8 cellular contexts compared by ENCODE assay signal in the genomic region with DNA sequence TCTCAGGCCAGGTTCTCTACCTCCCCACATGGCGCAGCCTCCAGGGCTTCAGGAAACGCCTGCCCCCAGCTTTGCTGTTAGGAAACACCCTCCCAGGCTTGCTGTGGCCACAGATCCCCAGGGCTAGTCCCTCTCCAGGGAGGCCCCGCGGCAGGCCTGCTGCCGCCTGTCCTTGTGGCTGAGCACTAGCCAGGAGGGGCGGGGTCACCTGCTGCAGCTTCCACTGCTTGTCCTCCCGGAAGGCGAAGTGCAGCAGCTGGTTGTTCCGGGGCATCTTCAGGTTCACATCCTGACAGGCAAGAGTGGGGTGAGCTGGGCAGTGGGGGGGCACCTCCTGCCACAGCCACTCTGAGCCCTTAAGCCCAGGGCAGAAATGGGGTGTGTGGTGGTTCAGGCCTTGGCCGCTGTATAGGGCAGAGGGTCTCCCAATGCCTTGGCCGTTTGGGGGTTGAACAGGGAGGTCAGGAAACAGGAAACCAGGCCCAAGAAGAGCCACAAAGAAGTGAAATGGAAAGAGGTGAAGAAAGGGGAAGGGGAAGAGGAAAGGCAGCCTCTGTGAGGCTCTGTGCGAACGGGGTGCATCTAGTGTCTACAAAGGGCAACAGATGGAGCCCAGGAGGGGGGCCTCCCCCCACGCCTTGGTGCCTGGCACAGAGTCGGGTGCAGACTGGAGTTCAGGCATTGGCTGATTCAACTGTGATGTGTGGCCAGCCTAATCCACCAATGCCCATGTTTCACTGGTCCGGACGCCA. TPM values are rescaled to one million over a fixed set of nuclear protein-coding genes. Genes with fewer than 3 reads are reported as not detected.
DNase-seq lines count a peak whose midpoint lies in the region; ATAC-seq and TF ChIP-seq lines count a peak whose summit lies in the region.

No MANE protein-coding gene starts in this region.

- H3K4me1 Mint-ChIP-seq in CD4-positive, alpha-beta T cell (ENCODE audit: low read depth) = peaks cover 22% of the 10 kb centered on the region
- H3K4me1 Mint-ChIP-seq in GM23338 = peaks cover 26% of the 10 kb centered on the region
- H3K4me1 Mint-ChIP-seq in activated CD8-positive, alpha-beta T cell treated with anti-CD3 and anti-CD28 coated beads for 36 hours (ENCODE audit: low read depth) = peaks cover 13% of the 10 kb centered on the region

- H3K4me3 Mint-ChIP-seq in CD4-positive, alpha-beta T cell = peak overlapping the region; percentile 81
- H3K4me3 Mint-ChIP-seq in GM23338 = peak overlapping the region; percentile 78
- peak overlapping the region; percentile 26 for H3K4me3 Mint-ChIP-seq in activated CD8-positive, alpha-beta T cell treated with anti-CD3 and anti-CD28 coated beads for 36 hours

- POLR2A ChIA-PET in CD4-positive, alpha-beta T cell (lab: Charles Lee) = interaction anchor here (1.3 to 3.0 kb wide), 2 partner anchors 32 to 66 kb away, joined by 3 to 38 read pairs; a partner anchor contains a TSS
- POLR2A ChIA-PET in activated CD8-positive, alpha-beta T cell treated with anti-CD3 and anti-CD28 coated beads for 36 hours (lab: Charles Lee) = interaction anchor here (1.1 kb wide), 1 partner anchor 12 kb away, joined by 3 read pairs; no protein-coding TSS in a partner anchor

- H3K4me1 ChIP-seq in GM23338 (ENCODE audit: insufficient read depth) = peaks cover 28% of the 10 kb centered on the region; the same call in 1 of the 2 replicates

- peaks cover 16% of the 10 kb centered on the region; the same call in 1 of the 2 replicates for H3F3A ChIP-seq in GM23338 (replicated peaks; ENCODE audit: low read depth)

- peak overlapping the region; percentile 81 for H3K4me2 ChIP-seq in GM23338

- H3K9me3 Mint-ChIP-seq in CD4-positive, alpha-beta T cell = no peaks in the 10 kb centered on the region
- H3K9me3 Mint-ChIP-seq in GM23338 = no peaks in the 10 kb centered on the region
- no peaks in the 10 kb centered on the region for H3K9me3 Mint-ChIP-seq in activated CD8-positive, alpha-beta T cell treated with anti-CD3 and anti-CD28 coated beads for 36 hours

- H3K27ac ChIP-seq in CD4-positive, alpha-beta T cell (ENCODE audit: low read depth, low read length) = no peak overlapping the region
- H3K27ac ChIP-seq in GM23338 (ENCODE audit: low read depth) (no peak overlapping the region), layer of hippocampus (ENCODE audit: low read depth, low read length) (peak overlapping the region; percentile 97)

- peak overlapping the region; percentile 96 for H3K27ac Mint-ChIP-seq in CD4-positive, alpha-beta T cell
- no peak overlapping the region for H3K27ac Mint-ChIP-seq in GM23338
- no peak overlapping the region for H3K27ac Mint-ChIP-seq in activated CD8-positive, alpha-beta T cell treated with anti-CD3 and anti-CD28 coated beads for 36 hours

- H3K9me2 ChIP-seq in GM23338 (ENCODE audit: insufficient read depth) = no peaks in the 10 kb centered on the region

- H2AFZ ChIP-seq in GM23338 = no peak overlapping the region

- no peak for DNase-seq in CD4-positive, alpha-beta T cell
- no peak for DNase-seq in GM23338 (ENCODE audit: low spot score)
- DNase-seq in activated CD8-positive, alpha-beta T cell treated with anti-CD3 and anti-CD28 coated beads for 36 hours = no peak

- ATAC-seq in CD4-positive, alpha-beta T cell (ENCODE audit: poor library complexity) = no peak
- ATAC-seq in GM23338 = no peak
- ATAC-seq in activated CD8-positive, alpha-beta T cell treated with anti-CD3 and anti-CD28 coated beads for 36 hours = no peak
- no peak for ATAC-seq in HG03439 (IDR thresholded peaks at IDR 0.05; ENCODE audit: unreplicated experiment)
- ATAC-seq in HG03097 (IDR thresholded peaks at IDR 0.05; ENCODE audit: low FRiP score, unreplicated experiment) = no peak
- no peak for ATAC-seq in GM19452 (IDR thresholded peaks at IDR 0.05; ENCODE audit: unreplicated experiment)
- no peak for ATAC-seq in GM19455 (IDR thresholded peaks at IDR 0.05; ENCODE audit: unreplicated experiment)

- CTCF ChIA-PET in CD4-positive, alpha-beta T cell (lab: Charles Lee) = no interaction called here
- CTCF ChIA-PET in activated CD8-positive, alpha-beta T cell treated with anti-CD3 and anti-CD28 coated beads for 36 hours (lab: Charles Lee) = no interaction called here

- H3K9me3 ChIP-seq in CD4-positive, alpha-beta T cell (ENCODE audit: control insufficient read depth, low read length) = no peaks in the 10 kb centered on the region

- peak overlapping the region; percentile 57; the same call in 1 of the 2 replicates for H3K4me3 ChIP-seq in GM23338

- no peak for TF ChIP-seq CTCF in CD4-positive, alpha-beta T cell (IDR thresholded peaks at IDR 0.05)
- no peak for TF ChIP-seq CTCF in GM23338 (conservative IDR thresholded peaks at IDR 0.05; ENCODE audit: low read depth in 2 of 2)
- TF ChIP-seq CTCF in activated CD8-positive, alpha-beta T cell treated with anti-CD3 and anti-CD28 coated beads for 36 hours (IDR thresholded peaks at IDR 0.05) = no peak

- no peaks in the 10 kb centered on the region for H3K27me3 Mint-ChIP-seq in CD4-positive, alpha-beta T cell
- H3K27me3 Mint-ChIP-seq in GM23338 (ENCODE audit: insufficient read depth, low read depth, poor library complexity) = peaks cover 12% of the 10 kb centered on the region
- no peaks in the 10 kb centered on the region for H3K27me3 Mint-ChIP-seq in activated CD8-positive, alpha-beta T cell treated with anti-CD3 and anti-CD28 coated beads for 36 hours

- no peaks in the 10 kb centered on the region for H3K27me3 ChIP-seq in CD4-positive, alpha-beta T cell (ENCODE audit: control insufficient read depth, insufficient read depth, low read length)
- no peaks in the 10 kb centered on the region for H3K27me3 ChIP-seq in GM23338 (ENCODE audit: insufficient read depth)
- no peaks in the 10 kb centered on the region for H3K27me3 ChIP-seq in layer of hippocampus (ENCODE audit: control insufficient read depth, insufficient read depth, low read length)

- intact Hi-C loops in CD4-positive, alpha-beta T cell (cut with DNase I, micrococcal nuclease) = loop anchor here in 1 of 2 experiments (10.0 kb wide), 1 partner anchor 186 kb away; a partner anchor contains a TSS
- intact Hi-C loops in activated CD8-positive, alpha-beta T cell treated with anti-CD3 and anti-CD28 coated beads for 36 hours (cut with micrococcal nuclease) = no loop called here

- H3K36me3 ChIP-seq in GM23338 (ENCODE audit: insufficient read depth) = peaks cover 3% of the 10 kb centered on the region; the same call in 1 of the 2 replicates

- H3K79me2 ChIP-seq in GM23338 (replicated peaks; ENCODE audit: insufficient read depth) = no peaks in the 10 kb centered on the region

- no peaks in the 10 kb centered on the region for H4K20me1 ChIP-seq in GM23338 (replicated peaks; ENCODE audit: insufficient read depth)

- peaks cover 18% of the 10 kb centered on the region for H3K36me3 Mint-ChIP-seq in CD4-positive, alpha-beta T cell (ENCODE audit: low read depth)
- H3K36me3 Mint-ChIP-seq in GM23338 (ENCODE audit: low read depth) = peaks cover 16% of the 10 kb centered on the region
- peaks cover 2% of the 10 kb centered on the region for H3K36me3 Mint-ChIP-seq in activated CD8-positive, alpha-beta T cell treated with anti-CD3 and anti-CD28 coated beads for 36 hours (ENCODE audit: low read depth)

RNA-seq across cellular contexts. Expression of a gene that starts 2.0 kb away (rescaled TPM):
- 10 to 100 TPM in 1 of 2 experiments, 1 to 10 TPM in 1; 9.4 to 11.0 TPM for total RNA-seq in CD4-positive, alpha-beta T cell
- 23.3 and 38.8 TPM in 2 replicates for total RNA-seq in GM23338 (2014; rRNA removed; shearing (Covaris generic))
- polyA plus RNA-seq in GM23338 (2016; fragmentation: Nextera tagmentation; extraction: Ambion mirVana) = 30.3 and 31.9 TPM in 2 replicates
- total RNA-seq in activated CD8-positive, alpha-beta T cell treated with anti-CD3 and anti-CD28 coated beads for 36 hours = 1 to 10 TPM; 3.3 to 3.7 TPM

RNA-seq across cellular contexts. Expression of a gene that starts 5.3 kb away (rescaled TPM):
- total RNA-seq in CD4-positive, alpha-beta T cell = not detected
- total RNA-seq in GM23338 (2014; rRNA removed; shearing (Covaris generic)) = not detected in 2 replicates
- 1.3 and 1.4 TPM in 2 replicates for polyA plus RNA-seq in GM23338 (2016; fragmentation: Nextera tagmentation; extraction: Ambion mirVana)
- total RNA-seq in activated CD8-positive, alpha-beta T cell treated with anti-CD3 and anti-CD28 coated beads for 36 hours = not detected

RNA-seq across cellular contexts. Expression of a gene that starts 12.3 kb away (rescaled TPM):
- total RNA-seq in CD4-positive, alpha-beta T cell = not detected
- total RNA-seq in GM23338 (2014; rRNA removed; shearing (Covaris generic)) = not detected in 2 replicates
- polyA plus RNA-seq in GM23338 (2016; fragmentation: Nextera tagmentation; extraction: Ambion mirVana) = not detected in 2 replicates
- total RNA-seq in activated CD8-positive, alpha-beta T cell treated with anti-CD3 and anti-CD28 coated beads for 36 hours = not detected

RNA-seq across cellular contexts. Expression of a gene that starts 33.5 kb away (rescaled TPM):
- 10 to 100 TPM; 11.8 to 12.4 TPM for total RNA-seq in CD4-positive, alpha-beta T cell
- 12.1 and 15.3 TPM in 2 replicates for total RNA-seq in GM23338 (2014; rRNA removed; shearing (Covaris generic))
- polyA plus RNA-seq in GM23338 (2016; fragmentation: Nextera tagmentation; extraction: Ambion mirVana) = 5.3 and 5.8 TPM in 2 replicates
- total RNA-seq in activated CD8-positive, alpha-beta T cell treated with anti-CD3 and anti-CD28 coated beads for 36 hours = 10 to 100 TPM; 10.9 to 12.8 TPM

RNA-seq across cellular contexts. Expression of a gene that starts 46.6 kb away (rescaled TPM):
- total RNA-seq in CD4-positive, alpha-beta T cell = 10 to 100 TPM; 71.7 to 77.2 TPM
- total RNA-seq in GM23338 (2014; rRNA removed; shearing (Covaris generic)) = 90.5 and 105 TPM in 2 replicates
- polyA plus RNA-seq in GM23338 (2016; fragmentation: Nextera tagmentation; extraction: Ambion mirVana) = 55.1 and 59.9 TPM in 2 replicates
- 10 to 100 TPM; 63.7 to 64.8 TPM for total RNA-seq in activated CD8-positive, alpha-beta T cell treated with anti-CD3 and anti-CD28 coated beads for 36 hours

Comparison
In these comparisons a context has a peak if more than half of its experiments do, and no peak if none do; other contexts are left out.
1. H3K4me3 Mint-ChIP-seq: peak in every context shown above with its lines; median percentile 81 in CD4-positive, alpha-beta T cell; 78 in GM23338; 26 in activated CD8-positive, alpha-beta T cell treated with anti-CD3 and anti-CD28 coated beads for 36 hours.